Comparison of ENCODE assay signal across 1 cellular context in the genomic region with DNA sequence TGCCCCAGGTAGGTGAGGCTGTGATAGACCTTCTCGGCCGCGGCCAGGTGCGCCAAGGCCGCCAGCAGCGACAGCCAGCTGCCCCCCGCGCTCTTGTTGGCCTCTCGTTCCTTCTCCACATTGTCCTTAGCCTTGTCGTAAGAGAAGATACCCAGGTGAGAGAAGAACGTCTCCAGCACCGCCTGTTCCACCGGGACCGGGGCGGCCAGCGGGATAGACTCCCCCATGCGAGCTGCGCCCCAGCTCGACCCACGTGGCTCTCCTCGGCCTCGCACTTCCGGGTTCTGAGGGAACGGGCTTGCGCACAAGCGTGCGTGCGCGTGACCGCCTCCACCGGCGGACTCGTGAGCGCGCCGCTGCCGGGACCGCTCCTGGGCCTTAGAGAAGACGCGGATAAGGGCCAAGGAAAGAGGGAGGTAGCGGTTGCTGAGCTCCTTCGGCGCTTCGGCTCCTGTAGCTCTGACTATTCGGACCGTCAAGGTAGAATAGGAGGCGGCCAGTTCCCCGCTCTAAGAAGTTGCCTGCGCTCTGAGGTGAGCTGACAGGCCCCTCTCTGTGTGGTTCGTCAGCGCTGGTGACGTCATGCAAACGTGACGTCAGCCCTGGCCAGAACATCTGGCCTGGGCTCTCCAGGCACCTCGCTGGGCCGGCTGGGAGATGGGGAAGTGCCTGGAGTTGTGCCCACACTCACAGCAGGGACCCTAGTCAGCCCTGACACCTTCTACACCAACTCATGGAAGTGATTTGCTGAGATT.
TF ChIP-seq lines count a peak whose summit lies in the region.

Gene KICS2 (minus strand): TSS at position 286 of the 755 bp plus-strand sequence. CDS start 59 bp downstream, at position 227.

TF ChIP-seq in HepG2, 621 proteins besides CTCF, POLR2A, EP300 and RAD21 (continued from another document and continues in another):
- TF ChIP-seq AHDC1 (CRISPR knock-in tag; IDR thresholded peaks at IDR 0.05; ENCODE audit: borderline replicate concordance) (no peak; the same call in 1 of the 2 replicates), NFE2 (CRISPR knock-in tag; IDR thresholded peaks at IDR 0.05) (no peak), ESRRA (CRISPR knock-in tag; IDR thresholded peaks at IDR 0.05; ENCODE audit: low read depth) (peak; percentile 18; the same call in 1 of the 2 replicates), ZNF598 (CRISPR knock-in tag; IDR thresholded peaks at IDR 0.05; ENCODE audit: borderline replicate concordance) (peak; percentile 87), HNRNPH1 (optimal IDR thresholded peaks at IDR 0.05; ENCODE audit: low read depth, low read length) (no peak), ZNF484 (CRISPR knock-in tag; IDR thresholded peaks at IDR 0.05; ENCODE audit: borderline replicate concordance, low read depth) (no peak), SCMH1 (CRISPR knock-in tag; IDR thresholded peaks at IDR 0.05; ENCODE audit: borderline replicate concordance) (no peak), GATAD1 (CRISPR knock-in tag; IDR thresholded peaks at IDR 0.05) (peak; percentile 80), ZFP41 (CRISPR knock-in tag; IDR thresholded peaks at IDR 0.05; ENCODE audit: borderline replicate concordance) (no peak; the same call in 1 of the 2 replicates), GLI4 (CRISPR knock-in tag; IDR thresholded peaks at IDR 0.05; ENCODE audit: borderline replicate concordance) (peak; percentile 74; the same call in 1 of the 2 replicates), MAFG (CRISPR knock-in tag; IDR thresholded peaks at IDR 0.05) (no peak), ZNF207 (IDR thresholded peaks at IDR 0.05; ENCODE audit: borderline replicate concordance) (no peak), RORA (CRISPR knock-in tag; IDR thresholded peaks at IDR 0.05) (no peak), TCF7 (IDR thresholded peaks at IDR 0.05; ENCODE audit: low read depth) (no peak), GABPA (IDR thresholded peaks at IDR 0.05; ENCODE audit: low read depth, low read length) (no peak), GABPA (CRISPR knock-in tag; IDR thresholded peaks at IDR 0.05; ENCODE audit: low read depth) (peak; percentile 63), TEAD3 (CRISPR knock-in tag; optimal IDR thresholded peaks at IDR 0.05; ENCODE audit: borderline replicate concordance) (peak; percentile 41), SP2 (CRISPR knock-in tag; IDR thresholded peaks at IDR 0.05) (0 out of 2 replicates have a peak, but pooled peaks have one; percentile 31), ZNF780A (CRISPR knock-in tag; IDR thresholded peaks at IDR 0.05) (no peak), KLF12 (CRISPR knock-in tag; IDR thresholded peaks at IDR 0.05; ENCODE audit: borderline replicate concordance) (peak; percentile 76; the same call in 1 of the 2 replicates), ZSCAN25 (CRISPR knock-in tag; IDR thresholded peaks at IDR 0.05) (peak; percentile 54; the same call in 1 of the 2 replicates), CEBPG (CRISPR knock-in tag; IDR thresholded peaks at IDR 0.05) (peak; percentile 35; the same call in 1 of the 2 replicates), GLMP (CRISPR knock-in tag; IDR thresholded peaks at IDR 0.05; ENCODE audit: borderline replicate concordance) (no peak), SATB2 (CRISPR knock-in tag; IDR thresholded peaks at IDR 0.05) (no peak), RARG (CRISPR knock-in tag; IDR thresholded peaks at IDR 0.05; ENCODE audit: low read depth) (no peak), ZNF770 (CRISPR knock-in tag; IDR thresholded peaks at IDR 0.05) (no peak; the same call in 1 of the 2 replicates), ZNF878 (CRISPR knock-in tag; IDR thresholded peaks at IDR 0.05) (peak; percentile 44; the same call in 1 of the 2 replicates), ZBTB40 (IDR thresholded peaks at IDR 0.05) (no peak), ZBTB40 (CRISPR knock-in tag; IDR thresholded peaks at IDR 0.05) (peak; percentile 68; the same call in 1 of the 2 replicates), ZNF775 (CRISPR knock-in tag; IDR thresholded peaks at IDR 0.05; ENCODE audit: borderline replicate concordance) (no peak), ZBTB39 (CRISPR knock-in tag; IDR thresholded peaks at IDR 0.05) (no peak), EZH2 (conservative IDR thresholded peaks at IDR 0.05; ENCODE audit: low read depth, low read length) (no peak)
- TF ChIP-seq, protein P1, sequence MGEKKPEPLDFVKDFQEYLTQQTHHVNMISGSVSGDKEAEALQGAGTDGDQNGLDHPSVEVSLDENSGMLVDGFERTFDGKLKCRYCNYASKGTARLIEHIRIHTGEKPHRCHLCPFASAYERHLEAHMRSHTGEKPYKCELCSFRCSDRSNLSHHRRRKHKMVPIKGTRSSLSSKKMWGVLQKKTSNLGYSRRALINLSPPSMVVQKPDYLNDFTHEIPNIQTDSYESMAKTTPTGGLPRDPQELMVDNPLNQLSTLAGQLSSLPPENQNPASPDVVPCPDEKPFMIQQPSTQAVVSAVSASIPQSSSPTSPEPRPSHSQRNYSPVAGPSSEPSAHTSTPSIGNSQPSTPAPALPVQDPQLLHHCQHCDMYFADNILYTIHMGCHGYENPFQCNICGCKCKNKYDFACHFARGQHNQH (CRISPR knock-in tag; IDR thresholded peaks at IDR 0.05): peak; percentile 90
